In genomic region chr7:129032017-129032416, GRCh38 we compare ENCODE assay signal across 1 cellular context.
TF ChIP-seq lines count a peak whose summit lies in the region.

No MANE protein-coding gene starts in this region.

TF ChIP-seq in GM12878, 131 proteins besides CTCF, POLR2A, EP300 and RAD21:
- no peak for TF ChIP-seq NKRF (conservative IDR thresholded peaks at IDR 0.05)
- TF ChIP-seq POLR2AphosphoS2 (IDR thresholded peaks at IDR 0.05; ENCODE audit: low read depth, low read length) = no peak
- no peak for TF ChIP-seq PRDM15 (CRISPR knock-in tag; IDR thresholded peaks at IDR 0.05)
- TF ChIP-seq ASH2L (IDR thresholded peaks at IDR 0.05; ENCODE audit: borderline replicate concordance, low read depth) = no peak
